ENCODE assay signal across 24 cellular contexts in genomic region chr19:28332351-28332750, GRCh38.
"Had no signal": no experiment of that assay in that cellular context is flagged by ENCODE, and none has a peak within 500 bp of the region (broad histone marks: within the 10 kb centered on the region; RNA-seq: fewer than 3 reads in every experiment).

No MANE protein-coding gene starts in this region.

- H3K4me1 Mint-ChIP-seq: IgD-negative memory B cell had no signal

- H3K4me3 ChIP-seq: K562, SJCRH30 had no signal

- H3K36me3 ChIP-seq: SJCRH30 had no signal

- H3K27me3 Mint-ChIP-seq: IgD-negative memory B cell had no signal

- H3K9ac ChIP-seq: KMS-11 had no signal

- ATAC-seq: K562, Panc1, PC-3, Right ventricle myocardium inferior, SK-N-SH treated with all-trans-retinoic acid at 6 μM for 48 hours had no signal

- DNase-seq: Kasumi-1; MM.1S; NCI-H1092 treated with DMSO at 0.1 percent for 48 hours; NCI-H1436; NCI-H187; NCI-H2029; NCI-H2081 treated with DMSO at 0.1 percent for 48 hours; NCI-H2171; NCI-H226; NCI-H446; NCI-H510A; NCI-H524 treated with DMSO at 0.1 percent for 48 hours; NCI-H69; NCI-H774; NK-92 treated with Interleukin-12 subunit alpha and Interleukin-12 subunit beta, amount 100 ng/mL, for 24 hours; PC-3; SHP77 treated with DMSO at 0.1 percent for 48 hours; SJCRH30 had no signal

- H3K4me1 ChIP-seq: SJCRH30 had no signal

- H3K4me3 Mint-ChIP-seq: IgD-negative memory B cell had no signal

- H3K4me2 ChIP-seq: KMS-11 had no signal

- H3K27me3 ChIP-seq: SJCRH30 had no signal

- H3K27ac Mint-ChIP-seq: IgD-negative memory B cell had no signal

- H3K27ac ChIP-seq: KMS-11, SJCRH30 had no signal

- H3K9me3 ChIP-seq: SJCRH30 had no signal

- H3K36me3 Mint-ChIP-seq: IgD-negative memory B cell had no signal
